18 cellular contexts compared by ENCODE assay signal in genomic region chr6:83702749-83703148, GRCh38. TPM values are rescaled to one million over a fixed set of nuclear protein-coding genes. Genes with fewer than 3 reads are reported as not detected.
DNase-seq lines count a peak whose midpoint lies in the region; ATAC-seq lines count a peak whose summit lies in the region.
"Had no signal": no experiment of that assay in that cellular context is flagged by ENCODE, and none has a peak within 500 bp of the region (broad histone marks: within the 10 kb centered on the region; RNA-seq: fewer than 3 reads in every experiment).

No MANE protein-coding gene starts in this region.

- in situ Hi-C loops in G401 (cut with HindIII; ENCODE audit: low sequenced_read_pairs): no loop called here

- DNase-seq in Ammon's horn (ENCODE audit: low spot score): peak; percentile 20
- DNase-seq in G401 (ENCODE audit: low spot score): peak; percentile 71
- peak; percentile 71 for DNase-seq in cerebellar cortex (ENCODE audit: low spot score)
- DNase-seq in medulla oblongata (ENCODE audit: extremely low spot score): peak; percentile 15
- no peak for DNase-seq in activated CD8-positive, alpha-beta memory T cell treated with anti-CD3 and anti-CD28 coated beads, Interleukin-2, amount 50 U/mL, for 48 hours
- DNase-seq: Caco-2; CD4-positive, CD25-positive, alpha-beta regulatory T cell; CD8-positive, alpha-beta T cell; DMS153; DND-41; GDM1; GM23248; H7; HCEC 1CT had no signal

- ATAC-seq in HG03457 (IDR thresholded peaks at IDR 0.05; ENCODE audit: unreplicated experiment): no peak
- no peak for ATAC-seq in GM18519 (IDR thresholded peaks at IDR 0.05; ENCODE audit: low FRiP score, unreplicated experiment)
- ATAC-seq: CD8-positive, alpha-beta T cell had no signal

RNA-seq across cellular contexts. Expression of gene SNAP91, which starts 6.2 kb away (rescaled TPM):
- total RNA-seq in G401 (2014; rRNA removed; shearing (Covaris generic)): not detected in 2 replicates
- total RNA-seq: A172; B cell; Caco-2; CD4-positive, CD25-positive, alpha-beta regulatory T cell; CD8-positive, alpha-beta T cell; GM23248 had no signal
